Comparison of ENCODE assay signal across 17 cellular contexts in the genomic region with DNA sequence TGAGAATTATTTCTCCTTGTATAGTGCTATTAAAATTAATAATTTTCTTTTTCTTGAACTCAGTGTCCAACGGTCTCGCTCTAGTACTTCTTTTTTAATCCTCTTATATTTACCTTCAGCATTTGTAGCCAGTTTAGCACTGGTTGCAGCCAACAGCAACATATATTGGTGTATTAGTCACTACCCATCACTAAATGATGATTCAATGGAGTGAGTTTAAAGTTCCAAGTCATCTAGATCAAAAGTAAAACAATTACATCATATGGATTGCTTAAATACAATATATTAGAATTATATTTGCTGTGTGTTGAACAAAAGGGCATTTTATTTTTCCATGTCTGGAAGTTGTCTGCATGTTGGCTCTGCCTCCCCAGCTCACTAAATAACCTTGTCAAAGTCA.
A peak's percentile ranks its signal among the peaks of the same experiment; 100 is the strongest.
DNase-seq lines count a peak whose midpoint lies in the region; ATAC-seq and TF ChIP-seq lines count a peak whose summit lies in the region.
"Had no signal": no experiment of that assay in that cellular context is flagged by ENCODE, and none has a peak within 500 bp of the region (broad histone marks: within the 10 kb centered on the region; RNA-seq: fewer than 3 reads in every experiment).

No MANE protein-coding gene starts in this region.

- H3K36me3 Mint-ChIP-seq in progenitor cell of endocrine pancreas (ENCODE audit: insufficient read depth), result no peaks in the 10 kb centered on the region
- no peaks in the 10 kb centered on the region for H3K36me3 Mint-ChIP-seq in stimulated activated memory B cell treated with anti-CD40 and anti-IgM and Interleukin-4, amounts not matched to agents 10 μg/mL and 1 μg/mL and 100 μg/mL, for 72 hours
- H3K36me3 Mint-ChIP-seq: CD8-positive, alpha-beta memory T cell had no signal

- no peak for TF ChIP-seq CTCF in progenitor cell of endocrine pancreas (IDR thresholded peaks at IDR 0.05; ENCODE audit: unreplicated experiment)

- no peak overlapping the region for H3K4me3 Mint-ChIP-seq in progenitor cell of endocrine pancreas (ENCODE audit: low read depth)
- no peak overlapping the region for H3K4me3 Mint-ChIP-seq in stimulated activated memory B cell treated with anti-CD40 and anti-IgM and Interleukin-4, amounts not matched to agents 10 μg/mL and 1 μg/mL and 100 μg/mL, for 72 hours
- H3K4me3 Mint-ChIP-seq: activated CD4-positive, alpha-beta T cell treated with anti-CD3 and anti-CD28 coated beads, Interleukin-2, amount 10 ng/mL, durations not matched to agents 24 days and 14 days; CD8-positive, alpha-beta memory T cell had no signal

- no peak overlapping the region for H3K27ac Mint-ChIP-seq in progenitor cell of endocrine pancreas
- no peak overlapping the region for H3K27ac Mint-ChIP-seq in stimulated activated memory B cell treated with anti-CD40 and anti-IgM and Interleukin-4, amounts not matched to agents 10 μg/mL and 1 μg/mL and 100 μg/mL, for 72 hours
- H3K27ac Mint-ChIP-seq: activated CD4-positive, alpha-beta T cell treated with anti-CD3 and anti-CD28 coated beads, Interleukin-2, amount 10 ng/mL, durations not matched to agents 24 days and 14 days; CD8-positive, alpha-beta memory T cell had no signal

- no peaks in the 10 kb centered on the region for H3K27me3 Mint-ChIP-seq in progenitor cell of endocrine pancreas
- H3K27me3 Mint-ChIP-seq in stimulated activated memory B cell treated with anti-CD40 and anti-IgM and Interleukin-4, amounts not matched to agents 10 μg/mL and 1 μg/mL and 100 μg/mL, for 72 hours, result no peaks in the 10 kb centered on the region
- H3K27me3 Mint-ChIP-seq: activated CD4-positive, alpha-beta T cell treated with anti-CD3 and anti-CD28 coated beads, Interleukin-2, amount 10 ng/mL, durations not matched to agents 24 days and 14 days had no signal

- DNase-seq in EL (peak; percentile 37), RKO (ENCODE audit: low spot score) (peak; percentile 1), dermis blood vessel endothelial cell (peak; percentile 15), iris pigment epithelial cell (ENCODE audit: low read depth) (peak; percentile 70), hypothalamus (lab: John Stamatoyannopoulos, UW) (no peak), progenitor cell of endocrine pancreas (ENCODE audit: low spot score, unreplicated experiment) (no peak), HUDEP-2 (lab: John Stamatoyannopoulos, UW; ENCODE audit: unreplicated experiment in 76 of 76) (no peak)
- DNase-seq: activated CD4-positive, alpha-beta T cell treated with anti-CD3 and anti-CD28 coated beads, Interleukin-2, amount 10 ng/mL, durations not matched to agents 24 days and 14 days; activated CD8-positive, alpha-beta memory T cell treated with anti-CD3 and anti-CD28 coated beads, Interleukin-2, amount 50 U/mL, for 48 hours; activated gamma-delta T cell; CD8-positive, alpha-beta memory T cell; DMS79 treated with DMSO at 0.1 percent for 48 hours; heart right ventricle; lower lobe of right lung; NCI-H2107; NCI-H748 treated with DMSO at 0.1 percent for 48 hours had no signal

- no peaks in the 10 kb centered on the region for H3K9me3 Mint-ChIP-seq in progenitor cell of endocrine pancreas (ENCODE audit: low read depth)
- no peaks in the 10 kb centered on the region for H3K9me3 Mint-ChIP-seq in stimulated activated memory B cell treated with anti-CD40 and anti-IgM and Interleukin-4, amounts not matched to agents 10 μg/mL and 1 μg/mL and 100 μg/mL, for 72 hours
- H3K9me3 Mint-ChIP-seq: activated CD4-positive, alpha-beta T cell treated with anti-CD3 and anti-CD28 coated beads, Interleukin-2, amount 10 ng/mL, durations not matched to agents 24 days and 14 days had no signal

- no peak for ATAC-seq in stimulated activated memory B cell treated with anti-CD40 and anti-IgM and Interleukin-4, amounts not matched to agents 10 μg/mL and 1 μg/mL and 100 μg/mL, for 72 hours
- ATAC-seq: heart right ventricle, lower lobe of right lung had no signal

- H3K4me1 Mint-ChIP-seq in progenitor cell of endocrine pancreas (ENCODE audit: low read depth), result no peaks in the 10 kb centered on the region
- no peaks in the 10 kb centered on the region for H3K4me1 Mint-ChIP-seq in stimulated activated memory B cell treated with anti-CD40 and anti-IgM and Interleukin-4, amounts not matched to agents 10 μg/mL and 1 μg/mL and 100 μg/mL, for 72 hours
- H3K4me1 Mint-ChIP-seq: activated CD4-positive, alpha-beta T cell treated with anti-CD3 and anti-CD28 coated beads, Interleukin-2, amount 10 ng/mL, durations not matched to agents 24 days and 14 days; CD8-positive, alpha-beta memory T cell had no signal

Comparison
In these comparisons a context has a peak if more than half of its experiments do, and no peak if none do; other contexts are left out.
1. DNase-seq: peak in EL (single experiment), RKO (single experiment), dermis blood vessel endothelial cell (single experiment) and iris pigment epithelial cell (single experiment); none in hypothalamus (0 of 51), progenitor cell of endocrine pancreas (single experiment) and HUDEP-2 (0 of 76).